ENCODE assay signal across 23 cellular contexts in genomic region chr7:77738382-77738781, GRCh38.
"Had no signal": no experiment of that assay in that cellular context is flagged by ENCODE, and none has a peak within 500 bp of the region (broad histone marks: within the 10 kb centered on the region; RNA-seq: fewer than 3 reads in every experiment).

No MANE protein-coding gene starts in this region.

- DNase-seq: activated CD4-positive, alpha-beta T cell treated with anti-CD3 and anti-CD28 coated beads, Interleukin-2, amount 50 U/mL, for 48 hours; activated CD4-positive, CD25-positive, alpha-beta regulatory T cell treated with anti-CD3 and anti-CD28 coated beads, Interleukin-2, amount 50 U/mL, for 72 hours; activated naive CD4-positive, alpha-beta T cell treated with Interleukin-2 at 50 U/mL for 16 hours; activated naive CD8-positive, alpha-beta T cell treated with anti-CD3 and anti-CD28 coated beads for 36 hours; activated T-cell treated with anti-CD3 and anti-CD28 coated beads, Interleukin-2, amount 50 U/mL, for 48 hours; heart right ventricle; left cardiac atrium; naive B cell; occipital lobe; retina; spleen; stimulated activated CD4-positive, alpha-beta T cell treated with anti-CD3 and anti-CD28 coated beads, Interleukin-4, amount 100 ng/mL, for 1 hour; stimulated activated naive CD4-positive, alpha-beta T cell; upper lobe of right lung had no signal

- ATAC-seq: gastroesophageal sphincter, heart right ventricle, left cardiac atrium, upper lobe of right lung had no signal

- H3K9me3 ChIP-seq: gastroesophageal sphincter, heart right ventricle, spleen, thoracic aorta, upper lobe of right lung had no signal

- H3K36me3 ChIP-seq: thoracic aorta had no signal

- H3K4me3 Mint-ChIP-seq: activated naive CD8-positive, alpha-beta T cell treated with anti-CD3 and anti-CD28 coated beads for 36 hours; T-helper 2 cell treated with Interferon-gamma antibody and Interleukin-4, amounts not matched to agents 5 μg/mL and 100 μg/mL, for 36 hours had no signal

- H3K27ac ChIP-seq: coronary artery, epithelial cell of prostate, gastroesophageal sphincter, heart right ventricle, spleen, thoracic aorta, upper lobe of right lung, VCaP had no signal

- H3K9me3 Mint-ChIP-seq: activated naive CD8-positive, alpha-beta T cell treated with anti-CD3 and anti-CD28 coated beads for 36 hours; naive B cell; T-helper 2 cell treated with Interferon-gamma antibody and Interleukin-4, amounts not matched to agents 5 μg/mL and 100 μg/mL, for 36 hours had no signal

- H3K27me3 ChIP-seq: gastroesophageal sphincter, heart right ventricle, spleen, upper lobe of right lung had no signal

- H3K4me3 ChIP-seq: coronary artery, gastroesophageal sphincter, heart right ventricle, spleen, thoracic aorta, upper lobe of right lung had no signal

- H3K27me3 Mint-ChIP-seq: activated naive CD8-positive, alpha-beta T cell treated with anti-CD3 and anti-CD28 coated beads for 36 hours; naive B cell; progenitor cell of endocrine pancreas had no signal

- H3K27ac Mint-ChIP-seq: activated naive CD8-positive, alpha-beta T cell treated with anti-CD3 and anti-CD28 coated beads for 36 hours; progenitor cell of endocrine pancreas; T-helper 2 cell treated with Interferon-gamma antibody and Interleukin-4, amounts not matched to agents 5 μg/mL and 100 μg/mL, for 36 hours had no signal

- FAIRE-seq: astrocyte, bronchial epithelial cell had no signal
